ENCODE assay signal across 8 cellular contexts in the genomic region with DNA sequence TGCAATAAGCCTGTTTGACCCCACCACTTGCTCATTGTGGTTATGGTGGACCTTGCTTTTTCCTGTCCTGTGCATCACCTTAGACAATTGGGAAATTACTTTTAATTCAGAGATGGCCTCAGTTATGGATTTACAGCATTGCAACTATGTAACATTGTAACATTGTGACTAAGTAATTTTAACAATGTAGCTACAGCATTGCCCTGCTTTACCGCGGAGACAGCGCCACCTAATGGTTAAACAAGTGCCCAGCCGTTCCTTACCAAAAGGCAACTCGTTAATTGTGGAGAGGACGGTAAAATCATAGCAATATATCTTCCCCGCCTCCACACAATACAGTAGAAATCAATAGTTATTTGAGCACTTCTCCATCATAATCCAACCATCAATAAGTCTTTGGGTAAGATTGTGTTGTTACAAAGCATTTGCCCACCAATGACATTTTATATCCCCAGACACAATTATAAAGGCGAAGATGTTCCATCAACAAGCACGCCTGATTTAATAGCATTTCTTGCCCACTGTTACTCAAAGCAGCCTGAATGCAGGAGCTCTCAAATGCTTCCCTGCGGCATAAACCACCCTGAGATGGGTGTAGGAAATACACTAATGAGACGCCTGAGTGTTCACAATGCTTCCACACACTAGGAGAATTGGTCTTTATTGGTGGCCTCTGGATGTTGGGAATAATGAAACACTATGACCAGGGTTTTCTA.
DNase-seq lines count a peak whose midpoint lies in the region; ATAC-seq and TF ChIP-seq lines count a peak whose summit lies in the region.

No MANE protein-coding gene starts in this region.

- no peak overlapping the region for H3K9ac ChIP-seq in endodermal cell (ENCODE audit: extremely low read depth, low read length, poor library complexity, severe bottlenecking)

- no peaks in the 10 kb centered on the region for H3K9me3 Mint-ChIP-seq in endodermal cell

- ATAC-seq in GM21619 (IDR thresholded peaks at IDR 0.05; ENCODE audit: unreplicated experiment): peak; percentile 77
- ATAC-seq in mucosa of descending colon: peak; percentile 85
- ATAC-seq in stimulated activated naive CD8-positive, alpha-beta T cell treated with anti-CD3 and anti-CD28 coated beads, Interleukin-15, Interleukin-2, amounts not matched to agents 100 U/mL and 50 U/mL, for 24 hours: peak; percentile 61
- ATAC-seq in HG03045 (IDR thresholded peaks at IDR 0.05; ENCODE audit: unreplicated experiment): no peak

- WGBS in endodermal cell (ENCODE audit: insufficient coverage in 1 of 2, insufficient read length in 1 of 2), 2 experiments: 47 to 70% methylated on average over 4 to 11 of the region's 11 CpGs

- H3K9me3 ChIP-seq in endodermal cell (ENCODE audit: control insufficient read depth, low read length) (no peaks in the 10 kb centered on the region), mucosa of descending colon (no peaks in the 10 kb centered on the region)

- peaks cover 8% of the 10 kb centered on the region for H3K36me3 Mint-ChIP-seq in endodermal cell (ENCODE audit: low read depth)

- H3K4me3 ChIP-seq in endodermal cell (ENCODE audit: low read length) (no peak overlapping the region), mucosa of descending colon (no peak overlapping the region)

- H3K4me1 ChIP-seq in endodermal cell (ENCODE audit: control insufficient read depth, insufficient read depth, low read length): peaks cover 5% of the 10 kb centered on the region
- H3K4me1 ChIP-seq in mucosa of descending colon (ENCODE audit: low read depth): no peaks in the 10 kb centered on the region

- H3K27me3 ChIP-seq in endodermal cell (ENCODE audit: control insufficient read depth, insufficient read depth, low read length, poor library complexity, severe bottlenecking): no peaks in the 10 kb centered on the region

- H3K36me3 ChIP-seq in endodermal cell (ENCODE audit: control insufficient read depth, insufficient read depth, low read length): no peaks in the 10 kb centered on the region
- no peaks in the 10 kb centered on the region for H3K36me3 ChIP-seq in mucosa of descending colon (ENCODE audit: low read depth)

- intact Hi-C loops in mucosa of descending colon (cut with DNase I, micrococcal nuclease): no loop called here

- no peak overlapping the region for H3K27ac Mint-ChIP-seq in endodermal cell

- TF ChIP-seq CTCF in endodermal cell (conservative IDR thresholded peaks at IDR 0.05) (peak; percentile 99), mucosa of descending colon (IDR thresholded peaks at IDR 0.05) (peak; percentile 70)

- H3K27ac ChIP-seq in endodermal cell (ENCODE audit: low read depth, low read length): no peak overlapping the region

- DNase-seq in CMK (ENCODE audit: low read depth): peak; percentile 22
- DNase-seq in NCI-H2196 (lab: John Stamatoyannopoulos, UW; ENCODE audit: unreplicated experiment): peak; percentile 73
- DNase-seq in activated CD4-positive, alpha-beta T cell treated with anti-CD3 and anti-CD28 coated beads, Interleukin-2, amount 50 U/mL, for 1 hour: peak; percentile 47
- DNase-seq in endodermal cell: peak; percentile 84
- peak in 2 of 3 donors; percentile 58 to 73 for DNase-seq in mucosa of descending colon
- DNase-seq in stimulated activated naive CD8-positive, alpha-beta T cell treated with anti-CD3 and anti-CD28 coated beads, Interleukin-15, Interleukin-2, amounts not matched to agents 100 U/mL and 50 U/mL, for 24 hours: peak; percentile 71

- no peaks in the 10 kb centered on the region for H3K27me3 Mint-ChIP-seq in endodermal cell (ENCODE audit: insufficient read depth)

- H3K4me1 Mint-ChIP-seq in endodermal cell: peaks cover 7% of the 10 kb centered on the region

- no peak overlapping the region for H3K4me3 Mint-ChIP-seq in endodermal cell

Comparison
In these comparisons a context has a peak if more than half of its experiments do, and no peak if none do; other contexts are left out.
1. DNase-seq: peak in every context shown above with its lines; median percentile 84 in endodermal cell; 73 in NCI-H2196; 71 in stimulated activated naive CD8-positive, alpha-beta T cell treated with anti-CD3 and anti-CD28 coated beads, Interleukin-15, Interleukin-2, amounts not matched to agents 100 U/mL and 50 U/mL, for 24 hours; 66 in mucosa of descending colon; 47 in activated CD4-positive, alpha-beta T cell treated with anti-CD3 and anti-CD28 coated beads, Interleukin-2, amount 50 U/mL, for 1 hour; 22 in CMK.